Comparison of ENCODE assay signal across 9 cellular contexts in the genomic region with DNA sequence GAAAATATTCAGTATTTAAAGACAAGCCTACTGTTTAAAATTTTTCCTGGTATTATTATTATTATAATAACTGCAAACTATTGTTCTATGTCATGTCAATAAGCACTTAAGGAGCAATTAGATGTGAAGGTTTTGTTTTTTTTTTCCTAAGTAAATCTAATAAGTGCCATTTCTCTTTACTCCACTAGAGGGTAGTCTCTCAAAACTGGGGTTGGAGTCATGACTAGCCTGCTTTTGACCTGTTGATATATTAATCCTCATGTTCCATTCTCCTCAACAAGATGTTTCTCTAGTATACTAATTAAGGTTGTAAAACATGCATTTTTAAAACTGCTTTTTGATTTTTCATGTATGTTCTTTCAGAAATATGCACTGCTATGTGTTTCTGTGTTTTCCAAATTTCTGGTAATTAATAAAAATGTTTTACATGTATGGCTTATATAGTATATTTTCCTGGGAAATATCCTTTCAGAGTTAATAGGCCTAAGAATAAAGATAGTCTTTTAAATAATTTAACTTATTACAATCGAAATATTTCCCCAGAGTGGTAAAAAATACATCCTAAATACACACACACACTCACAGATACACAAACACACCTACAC. TPM values are rescaled to one million over a fixed set of nuclear protein-coding genes. Genes with fewer than 3 reads are reported as not detected.
DNase-seq lines count a peak whose midpoint lies in the region; ATAC-seq and TF ChIP-seq lines count a peak whose summit lies in the region.
"Had no signal": no experiment of that assay in that cellular context is flagged by ENCODE, and none has a peak within 500 bp of the region (broad histone marks: within the 10 kb centered on the region; RNA-seq: fewer than 3 reads in every experiment).

No MANE protein-coding gene starts in this region.

- H3K79me1 ChIP-seq in mesendoderm (ENCODE audit: low read length) = no peaks in the 10 kb centered on the region

- no peak overlapping the region for H4K5ac ChIP-seq in mesendoderm (ENCODE audit: low read length)

- no peaks in the 10 kb centered on the region for H3K9me3 ChIP-seq in CD4-positive, CD25-positive, alpha-beta regulatory T cell (ENCODE audit: control insufficient read depth in 2 of 2, low read length in 2 of 2)
- no peaks in the 10 kb centered on the region for H3K9me3 ChIP-seq in Panc1 (ENCODE audit: control insufficient read depth, insufficient read depth, low read depth, low read length)

- no peaks in the 10 kb centered on the region for H3K36me3 Mint-ChIP-seq in CD4-positive, CD25-positive, alpha-beta regulatory T cell

- H3K4me2 ChIP-seq in mesendoderm (ENCODE audit: low read length) = no peak overlapping the region

- H3K27me3 ChIP-seq in CD4-positive, CD25-positive, alpha-beta regulatory T cell (ENCODE audit: control insufficient read depth, insufficient read depth, low read length) = no peaks in the 10 kb centered on the region
- H3K27me3 ChIP-seq in Panc1 (ENCODE audit: control insufficient read depth, insufficient read depth, low read length) (no peaks in the 10 kb centered on the region), mesendoderm (ENCODE audit: insufficient read depth, low read length, poor library complexity) (no peaks in the 10 kb centered on the region)

- H3K4me3 ChIP-seq in CD4-positive, CD25-positive, alpha-beta regulatory T cell (ENCODE audit: low read depth, low read length) = no peak overlapping the region
- H3K4me3 ChIP-seq in Panc1 (ENCODE audit: low read depth in 2 of 2, low read length in 2 of 2) = no peak overlapping the region
- H3K4me3 ChIP-seq in mesendoderm (ENCODE audit: low read length) = no peak overlapping the region

- no peaks in the 10 kb centered on the region for H3K4me1 ChIP-seq in CD4-positive, CD25-positive, alpha-beta regulatory T cell (ENCODE audit: control insufficient read depth, insufficient read depth, low read length, poor library complexity, severe bottlenecking)
- H3K4me1 ChIP-seq in Panc1 (ENCODE audit: control insufficient read depth, insufficient read depth, low read length) (no peaks in the 10 kb centered on the region), mesendoderm (ENCODE audit: control insufficient read depth, low read depth, low read length) (peaks cover 16% of the 10 kb centered on the region)

- intact Hi-C loops in Panc1 (cut with micrococcal nuclease; ENCODE audit: unreplicated experiment) = loop anchor here (2.0 to 10.0 kb wide), 2 partner anchors 397 to 645 kb away; no protein-coding TSS in a partner anchor

- no peaks in the 10 kb centered on the region for H3K9me3 Mint-ChIP-seq in CD4-positive, CD25-positive, alpha-beta regulatory T cell

- WGBS in mesendoderm (ENCODE audit: extremely low coverage, insufficient coverage, low lambda C conversion rate) = no CpG with 5 or more reads among the region's 1 CpG

- peak; percentile 76; the same call in 1 of the 2 replicates for TF ChIP-seq CTCF in Panc1 (IDR thresholded peaks at IDR 0.05)

- no peak overlapping the region for H3K9ac ChIP-seq in mesendoderm (ENCODE audit: low read length)

- no peak overlapping the region for H3K23ac ChIP-seq in mesendoderm (ENCODE audit: low read length)

- H3K27ac ChIP-seq in CD4-positive, CD25-positive, alpha-beta regulatory T cell (ENCODE audit: insufficient read depth, low read length, poor library complexity, severe bottlenecking) = no peak overlapping the region
- H3K27ac ChIP-seq in Panc1 (ENCODE audit: low read length) = no peak overlapping the region
- no peak overlapping the region for H3K27ac ChIP-seq in mesendoderm (ENCODE audit: low read depth, low read length)

- no peak overlapping the region for H3K18ac ChIP-seq in mesendoderm (ENCODE audit: low read length)

- POLR2A ChIA-PET in Panc1 (lab: Charles Lee) = no interaction called here

- peak; percentile 50 to 68 for ATAC-seq in CD4-positive, CD25-positive, alpha-beta regulatory T cell (ENCODE audit: low read depth in 2 of 2)
- ATAC-seq in GM18909 (IDR thresholded peaks at IDR 0.05; ENCODE audit: poor library complexity, unreplicated experiment) (peak; percentile 51), Panc1 (no peak)

- no peak overlapping the region for H3K4me3 Mint-ChIP-seq in CD4-positive, CD25-positive, alpha-beta regulatory T cell

- H2BK120ac ChIP-seq in mesendoderm (ENCODE audit: low read depth, low read length) = no peak overlapping the region

- no peak overlapping the region for H2BK5ac ChIP-seq in mesendoderm (ENCODE audit: low read length)

- CTCF ChIA-PET in Panc1 (lab: Charles Lee) = no interaction called here

- no peak overlapping the region for H3K56ac ChIP-seq in mesendoderm (ENCODE audit: low read length)

- no peak overlapping the region for H3K27ac Mint-ChIP-seq in CD4-positive, CD25-positive, alpha-beta regulatory T cell

- H2AK5ac ChIP-seq in mesendoderm (ENCODE audit: low read length) = no peak overlapping the region

- H2BK15ac ChIP-seq in mesendoderm (replicated peaks; ENCODE audit: low read depth) = no peak overlapping the region

- in situ Hi-C loops in Panc1 (cut with HindIII; ENCODE audit: low pct_unique_long_range_greater_than_20kb, low sequenced_read_pairs) = no loop called here

- no peaks in the 10 kb centered on the region for H3K79me2 ChIP-seq in mesendoderm (ENCODE audit: control insufficient read depth, insufficient read depth, low read length)

- H3K36me3 ChIP-seq in CD4-positive, CD25-positive, alpha-beta regulatory T cell (ENCODE audit: control insufficient read depth, insufficient read depth, low read length) = no peaks in the 10 kb centered on the region
- H3K36me3 ChIP-seq in Panc1 (ENCODE audit: control insufficient read depth, insufficient read depth, low read length) = no peaks in the 10 kb centered on the region
- H3K36me3 ChIP-seq in mesendoderm (ENCODE audit: control insufficient read depth, insufficient read depth, low read length) = no peaks in the 10 kb centered on the region

- H3K27me3 Mint-ChIP-seq in CD4-positive, CD25-positive, alpha-beta regulatory T cell = peaks cover 4% of the 10 kb centered on the region

- no TSS peak for BruUV-seq in Panc1 (replicated peaks; lab: Mats Ljungman, UMichigan)

- H3K4ac ChIP-seq in mesendoderm (ENCODE audit: low read depth, low read length) = no peak overlapping the region

- peaks cover 6 to 45% (median 19%) of the 10 kb centered on the region in 4 donors for H3K4me1 Mint-ChIP-seq in CD4-positive, CD25-positive, alpha-beta regulatory T cell

- peak in 2 of 3 donors; percentile 33 to 74 for DNase-seq in CD4-positive, CD25-positive, alpha-beta regulatory T cell
- peak; percentile 26 for DNase-seq in HuH-7.5 (ENCODE audit: low spot score)
- no peak for DNase-seq in Panc1 (ENCODE audit: low read depth, low spot score)
- DNase-seq in dermis blood vessel endothelial cell = peak; percentile 70
- peak; percentile 56 for DNase-seq in mesendoderm
- DNase-seq in stimulated activated CD4-positive, alpha-beta T cell treated with anti-CD3 and anti-CD28 coated beads, Interleukin-1b, Interleukin-23, amount 100 ng/mL, for 48 hours = no peak
- no peak for DNase-seq in stimulated activated CD4-positive, alpha-beta T cell treated with anti-CD3 and anti-CD28 coated beads, Interleukin-2, amount 100 ng/mL, for 24 hours

- no peak overlapping the region for H4K8ac ChIP-seq in mesendoderm (ENCODE audit: low read depth, low read length)

RNA-seq across cellular contexts. Expression of gene LRRN3, which starts 1.0 kb away (rescaled TPM):
- 1.7 TPM for total RNA-seq in CD4-positive, CD25-positive, alpha-beta regulatory T cell
- polyA plus RNA-seq in CD4-positive, CD25-positive, alpha-beta regulatory T cell = 1 to 10 TPM; 1.3 to 2.3 (median 1.9) TPM
- total RNA-seq in Panc1 (2021; ENCODE audit: unreplicated experiment) (0.15 TPM), dermis blood vessel endothelial cell (0.05 TPM in 1 of 2 replicates, not detected in the other)
- not detected for polyA plus RNA-seq in Panc1 (2012; ENCODE audit: insufficient read length)
- 0.56 TPM for polyA plus RNA-seq in mesendoderm (2013, experiment 1 of 2)
- 0.64 TPM for polyA plus RNA-seq in mesendoderm (2013, experiment 2 of 2)
- total RNA-seq: pulmonary artery endothelial cell had no signal

Comparison
In these comparisons a context has a peak if more than half of its experiments do, and no peak if none do; other contexts are left out.
1. DNase-seq: peak in CD4-positive, CD25-positive, alpha-beta regulatory T cell (2 of 3), HuH-7.5 (single experiment), dermis blood vessel endothelial cell (single experiment) and mesendoderm (single experiment); none in Panc1 (single experiment), stimulated activated CD4-positive, alpha-beta T cell treated with anti-CD3 and anti-CD28 coated beads, Interleukin-1b, Interleukin-23, amount 100 ng/mL, for 48 hours (single experiment) and stimulated activated CD4-positive, alpha-beta T cell treated with anti-CD3 and anti-CD28 coated beads, Interleukin-2, amount 100 ng/mL, for 24 hours (0 of 2).